11 cellular contexts compared by ENCODE assay signal in the genomic region with DNA sequence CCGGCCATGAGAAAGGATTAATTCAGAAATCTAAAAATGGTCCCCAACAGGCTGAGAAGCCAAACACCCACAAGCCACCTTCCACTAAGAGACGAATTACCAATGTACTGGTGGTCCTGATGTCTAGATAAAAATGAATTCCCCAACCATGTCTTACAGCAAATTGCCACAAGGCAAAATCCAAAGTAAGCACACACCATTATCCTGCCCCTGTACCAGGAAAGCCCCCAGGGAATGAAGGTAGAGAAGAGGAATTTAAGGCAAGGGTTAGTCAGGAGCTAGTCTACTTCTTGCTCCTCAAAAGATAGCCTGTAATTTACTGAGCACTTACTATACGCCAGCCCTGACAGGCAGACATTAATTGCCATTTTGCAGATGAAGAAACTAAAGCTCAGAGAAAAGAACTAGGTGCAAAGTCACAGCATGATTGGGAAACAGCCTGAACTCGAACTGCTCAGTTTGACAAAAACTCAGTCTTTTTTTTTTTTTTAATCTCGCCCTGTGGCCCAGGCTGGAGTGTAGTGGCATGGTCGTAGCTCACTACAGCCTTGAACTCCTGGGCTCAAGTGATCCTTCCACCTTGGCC.
DNase-seq lines count a peak whose midpoint lies in the region; ATAC-seq and TF ChIP-seq lines count a peak whose summit lies in the region.
"Had no signal": no experiment of that assay in that cellular context is flagged by ENCODE, and none has a peak within 500 bp of the region (broad histone marks: within the 10 kb centered on the region; RNA-seq: fewer than 3 reads in every experiment).

No MANE protein-coding gene starts in this region.

- H2BK120ac ChIP-seq in IMR-90 (ENCODE audit: low read depth, low read length): peak overlapping the region; percentile 84; the same call in 1 of the 2 replicates

- no peak overlapping the region for H3K4me2 ChIP-seq in IMR-90 (ENCODE audit: low read depth, low read length)

- peak overlapping the region; percentile 87 for H3K14ac ChIP-seq in IMR-90 (replicated peaks; ENCODE audit: low read depth, low read length)

- H3K4me3 Mint-ChIP-seq in CD14-positive monocyte: peak overlapping the region in 1 of 2 donors; percentile 6
- peak overlapping the region; percentile 81 for H3K4me3 Mint-ChIP-seq in natural killer cell treated with Interleukin-12 subunit alpha and Interleukin-12 subunit beta and Interleukin-15 and Interleukin-18, amount 100 ng/mL, for 72 hours

- peak overlapping the region; percentile 27; the same call in 1 of the 3 replicates for H2BK15ac ChIP-seq in IMR-90 (ENCODE audit: low read depth, low read length)

- H3K4me3 ChIP-seq in IMR-90 (ENCODE audit: insufficient read depth, low read depth, low read length) (no peak overlapping the region), lower leg skin (ENCODE audit: low read depth, poor library complexity, severe bottlenecking) (no peak overlapping the region)

- no peak for TF ChIP-seq CTCF in CD14-positive monocyte (IDR thresholded peaks at IDR 0.05)
- TF ChIP-seq CTCF in IMR-90 (conservative IDR thresholded peaks at IDR 0.05; ENCODE audit: low read depth, low read length): no peak
- TF ChIP-seq CTCF in lower leg skin (IDR thresholded peaks at IDR 0.05): no peak

- DNase-seq in CD14-positive monocyte (ENCODE audit: low spot score): no peak
- DNase-seq in IMR-90: no peak
- no peak for DNase-seq in caudate nucleus (lab: John Stamatoyannopoulos, UW)
- no peak for DNase-seq in natural killer cell treated with Interleukin-12 subunit alpha and Interleukin-12 subunit beta and Interleukin-15 and Interleukin-18, amount 100 ng/mL, for 72 hours (ENCODE audit: low spot score)
- no peak for DNase-seq in globus pallidus (ENCODE audit: low spot score)
- no peak for DNase-seq in lower leg skin (ENCODE audit: low spot score in 2 of 2)
- DNase-seq: brain microvascular endothelial cell; NCI-H2107; stimulated activated CD4-positive, alpha-beta T cell treated with anti-CD3 and anti-CD28 coated beads, Interleukin-12 subunit alpha, Interleukin-12 subunit beta, amount 100 ng/mL, for 4 hours had no signal

- intact Hi-C loops in CD14-positive monocyte (cut with micrococcal nuclease) (no loop called here), IMR-90 (cut with micrococcal nuclease) (loop anchor here (5.0 kb wide), 1 partner anchor 57 kb away; no protein-coding TSS in a partner anchor), lower leg skin (cut with DNase I; ENCODE audit: low total_unique reads) (no loop called here)

- POLR2A ChIA-PET in IMR-90 (lab: Charles Lee; ENCODE audit: unreplicated experiment): no interaction called here

- no peaks in the 10 kb centered on the region for H3K36me3 ChIP-seq in IMR-90 (ENCODE audit: control insufficient read depth, insufficient read depth, low read length)
- H3K36me3 ChIP-seq: brain microvascular endothelial cell had no signal

- H4K8ac ChIP-seq in IMR-90 (ENCODE audit: low read depth in 2 of 2, low read length in 2 of 2): no peak overlapping the region; a peak in 1 of 4 replicates

- no peak overlapping the region for H4K5ac ChIP-seq in IMR-90 (ENCODE audit: low read depth, low read length)

- H3K36me3 Mint-ChIP-seq in CD14-positive monocyte: peaks cover 33 to 57% of the 10 kb centered on the region in 2 donors
- H3K36me3 Mint-ChIP-seq in natural killer cell treated with Interleukin-12 subunit alpha and Interleukin-12 subunit beta and Interleukin-15 and Interleukin-18, amount 100 ng/mL, for 72 hours: no peaks in the 10 kb centered on the region

- BruUV-seq in IMR-90 (replicated peaks; lab: Mats Ljungman, UMichigan): no TSS peak

- H4K20me1 ChIP-seq in IMR-90 (ENCODE audit: insufficient read depth, low read length): peaks cover 66% of the 10 kb centered on the region

- TF ChIP-seq POLR2A in IMR-90 (IDR thresholded peaks at IDR 0.05; ENCODE audit: low read depth, low read length) (no peak), lower leg skin (IDR thresholded peaks at IDR 0.05) (no peak)

- H2AK9ac ChIP-seq in IMR-90 (replicated peaks; ENCODE audit: low read depth, low read length, poor library complexity): no peak overlapping the region

- H3K4ac ChIP-seq in IMR-90 (ENCODE audit: low read depth, low read length): peak overlapping the region; percentile 98

- CTCF ChIA-PET in IMR-90 (lab: Yijun Ruan, JAX): interaction anchor here (0.6 kb wide), 1 partner anchor 76 kb away, joined by 12 read pairs; no protein-coding TSS in a partner anchor

- H3K27ac ChIP-seq in IMR-90 (ENCODE audit: insufficient read depth, low read length): no peak overlapping the region
- peak overlapping the region; percentile 32 for H3K27ac ChIP-seq in caudate nucleus (ENCODE audit: low read depth, low read length)
- H3K27ac ChIP-seq: brain microvascular endothelial cell had no signal

- H2BK20ac ChIP-seq in IMR-90 (ENCODE audit: low read depth, low read length): peak overlapping the region; percentile 98; the same call in 1 of the 2 replicates

- no peak overlapping the region for H2AFZ ChIP-seq in IMR-90 (replicated peaks; ENCODE audit: low read length, poor library complexity)

- no peak overlapping the region for H3K9ac ChIP-seq in IMR-90 (ENCODE audit: low read depth, low read length)

- peak overlapping the region; percentile 80 for H4K91ac ChIP-seq in IMR-90 (ENCODE audit: insufficient read depth, low read depth, low read length)

- no peak overlapping the region for H3K56ac ChIP-seq in IMR-90 (ENCODE audit: extremely low read depth, insufficient read depth, low read length)

- H3K27ac Mint-ChIP-seq in CD14-positive monocyte: peak overlapping the region; percentile 60 to 96 (median 68)
- peak overlapping the region; percentile 94 to 95 for H3K27ac Mint-ChIP-seq in natural killer cell treated with Interleukin-12 subunit alpha and Interleukin-12 subunit beta and Interleukin-15 and Interleukin-18, amount 100 ng/mL, for 72 hours

- H3K27me3 Mint-ChIP-seq in CD14-positive monocyte (ENCODE audit: low read depth in 3 of 3): no peaks in the 10 kb centered on the region
- H3K27me3 Mint-ChIP-seq in natural killer cell treated with Interleukin-12 subunit alpha and Interleukin-12 subunit beta and Interleukin-15 and Interleukin-18, amount 100 ng/mL, for 72 hours: no peaks in the 10 kb centered on the region

- H3K4me1 Mint-ChIP-seq in CD14-positive monocyte: peaks cover 73% of the 10 kb centered on the region
- H3K4me1 Mint-ChIP-seq in natural killer cell treated with Interleukin-12 subunit alpha and Interleukin-12 subunit beta and Interleukin-15 and Interleukin-18, amount 100 ng/mL, for 72 hours (ENCODE audit: low read depth in 2 of 2): peaks cover 78 to 81% of the 10 kb centered on the region in 2 donors

- peak overlapping the region; percentile 88 for H3K23ac ChIP-seq in IMR-90 (ENCODE audit: low read depth, low read length)

- no peaks in the 10 kb centered on the region for H3K9me3 ChIP-seq in IMR-90 (ENCODE audit: control insufficient read depth, insufficient read depth, low read length)

- H2AK5ac ChIP-seq in IMR-90 (ENCODE audit: low read depth, low read length): peak overlapping the region; percentile 99; the same call in 1 of the 2 replicates

- H3K79me1 ChIP-seq in IMR-90 (ENCODE audit: low read depth in 1 of 2, low read length in 2 of 2): peaks cover 40 to 87% of the 10 kb centered on the region in 2 experiments

- dilution Hi-C loops in IMR-90 (cut with HindIII; ENCODE audit: low sequenced_read_pairs, unreplicated experiment): no loop called here

- in situ Hi-C loops in IMR-90 (cut with MboI; ENCODE audit: low sequenced_read_pairs): no loop called here

- no peak overlapping the region for H2BK5ac ChIP-seq in IMR-90 (ENCODE audit: low read depth, low read length, poor library complexity, severe bottlenecking)

- peak overlapping the region; percentile 33 for H3K18ac ChIP-seq in IMR-90 (ENCODE audit: low read depth, low read length)

- H3K9me3 Mint-ChIP-seq in CD14-positive monocyte: no peaks in the 10 kb centered on the region
- H3K9me3 Mint-ChIP-seq in natural killer cell treated with Interleukin-12 subunit alpha and Interleukin-12 subunit beta and Interleukin-15 and Interleukin-18, amount 100 ng/mL, for 72 hours: no peaks in the 10 kb centered on the region

- TF ChIP-seq RAD21 in IMR-90 (IDR thresholded peaks at IDR 0.05; ENCODE audit: low read length): no peak

- peaks cover 36% of the 10 kb centered on the region for H3K9me1 ChIP-seq in IMR-90 (ENCODE audit: insufficient read depth, low read length)

- ATAC-seq in IMR-90 (ENCODE audit: low read depth) (no peak), GM18873 (IDR thresholded peaks at IDR 0.05; ENCODE audit: low FRiP score, unreplicated experiment) (no peak), HG02852 (IDR thresholded peaks at IDR 0.05; ENCODE audit: unreplicated experiment) (no peak)
- no peak for ATAC-seq in natural killer cell treated with Interleukin-12 subunit alpha and Interleukin-12 subunit beta and Interleukin-15 and Interleukin-18, amount 100 ng/mL, for 72 hours

- peaks cover 28% of the 10 kb centered on the region for H3K4me1 ChIP-seq in IMR-90 (ENCODE audit: control insufficient read depth, insufficient read depth, low read length)

- 89% methylated on average over 1 of the region's 6 CpGs; no CpG with 5 or more reads in 1 of the 2 experiments for WGBS in IMR-90 (ENCODE audit: extremely low coverage in 2 of 2, insufficient read length in 1 of 2), 2 experiments
- 79 to 89% methylated on average over 6 of the region's 6 CpGs for WGBS in lower leg skin, 2 donors

- no peaks in the 10 kb centered on the region for H3K27me3 ChIP-seq in IMR-90 (ENCODE audit: control insufficient read depth, insufficient read depth, low read length)
- H3K27me3 ChIP-seq: brain microvascular endothelial cell had no signal

TF ChIP-seq in IMR-90, 13 proteins besides CTCF, POLR2A, EP300 and RAD21:
- TF ChIP-seq BHLHE40 (IDR thresholded peaks at IDR 0.05; ENCODE audit: low read depth, low read length) (no peak), RFX5 (IDR thresholded peaks at IDR 0.05; ENCODE audit: low read depth, low read length) (no peak), NFE2L2 (IDR thresholded peaks at IDR 0.05; ENCODE audit: low read depth, low read length) (no peak), USF2 (IDR thresholded peaks at IDR 0.05; ENCODE audit: low read depth, low read length) (no peak), RCOR1 (IDR thresholded peaks at IDR 0.05; ENCODE audit: insufficient replicate concordance, low read length) (no peak)
TF ChIP-seq in IMR-90: peak in this region for 0.
